In the genomic region with DNA sequence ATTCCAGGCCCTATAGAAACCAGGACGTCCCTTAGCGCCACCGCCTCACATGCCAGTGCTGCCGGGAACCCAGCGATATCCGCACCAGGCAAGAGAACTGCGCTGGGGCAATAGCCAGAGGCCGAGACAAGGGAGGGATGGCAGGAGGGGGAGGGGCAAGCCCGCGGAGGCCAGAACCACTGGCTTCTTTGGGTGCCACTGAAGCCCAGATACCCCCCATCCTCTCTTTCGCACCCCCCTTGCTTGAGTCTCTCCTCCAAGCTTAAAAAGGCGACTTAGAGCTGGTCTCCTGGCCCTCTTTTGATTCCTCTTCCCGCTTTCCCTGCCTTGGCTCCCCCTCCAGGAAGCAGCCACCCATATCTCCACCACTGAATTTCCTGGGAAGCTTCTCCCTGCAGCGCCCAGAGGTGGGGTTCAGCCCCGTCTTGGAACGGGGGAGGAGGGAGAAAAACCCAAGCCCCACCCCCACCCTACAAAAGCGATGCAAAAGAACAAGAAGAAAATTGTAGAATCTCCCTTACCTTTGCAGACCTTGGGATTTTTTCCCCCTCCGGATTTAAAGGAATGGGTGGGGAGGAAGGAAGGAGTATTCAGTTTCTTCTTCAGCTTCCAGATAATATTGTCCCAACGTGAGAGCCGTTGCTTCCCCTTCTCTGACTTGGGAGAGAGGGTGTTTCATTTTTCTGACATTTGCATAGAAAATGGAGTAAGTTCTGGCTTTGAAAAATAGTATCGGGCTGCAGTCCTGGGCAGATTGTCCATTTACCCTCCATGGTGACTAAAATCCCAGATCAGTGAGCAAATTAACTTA, we compare ENCODE assay signal across 2 cellular contexts.
TF ChIP-seq lines count a peak whose summit lies in the region.

No MANE protein-coding gene starts in this region.

TF ChIP-seq in H1, 55 proteins besides CTCF, POLR2A, EP300 and RAD21:
- TF ChIP-seq ASH2L (IDR thresholded peaks at IDR 0.05; ENCODE audit: low read length) (no peak), RBBP5 (IDR thresholded peaks at IDR 0.05; ENCODE audit: borderline replicate concordance, low read depth, low read length) (no peak), SUZ12 (IDR thresholded peaks at IDR 0.05; ENCODE audit: low read length) (peak; percentile 72; the same call in 1 of the 2 replicates), PHF8 (conservative IDR thresholded peaks at IDR 0.05; ENCODE audit: low read depth, low read length) (no peak), RNF2 (IDR thresholded peaks at IDR 0.05; ENCODE audit: borderline replicate concordance, low read depth, low read length, missing control alignments, poor library complexity, severe bottlenecking) (peak; percentile 76), EZH2 (IDR thresholded peaks at IDR 0.05; ENCODE audit: low read depth, low read length, severe bottlenecking) (peak; percentile 79), MAFK (IDR thresholded peaks at IDR 0.05; ENCODE audit: low read depth, low read length) (no peak), TEAD4 (IDR thresholded peaks at IDR 0.05; ENCODE audit: low read depth, low read length) (0 out of 2 replicates have a peak, but pooled peaks have one; percentile 16)
- TF ChIP-seq, protein P1, sequence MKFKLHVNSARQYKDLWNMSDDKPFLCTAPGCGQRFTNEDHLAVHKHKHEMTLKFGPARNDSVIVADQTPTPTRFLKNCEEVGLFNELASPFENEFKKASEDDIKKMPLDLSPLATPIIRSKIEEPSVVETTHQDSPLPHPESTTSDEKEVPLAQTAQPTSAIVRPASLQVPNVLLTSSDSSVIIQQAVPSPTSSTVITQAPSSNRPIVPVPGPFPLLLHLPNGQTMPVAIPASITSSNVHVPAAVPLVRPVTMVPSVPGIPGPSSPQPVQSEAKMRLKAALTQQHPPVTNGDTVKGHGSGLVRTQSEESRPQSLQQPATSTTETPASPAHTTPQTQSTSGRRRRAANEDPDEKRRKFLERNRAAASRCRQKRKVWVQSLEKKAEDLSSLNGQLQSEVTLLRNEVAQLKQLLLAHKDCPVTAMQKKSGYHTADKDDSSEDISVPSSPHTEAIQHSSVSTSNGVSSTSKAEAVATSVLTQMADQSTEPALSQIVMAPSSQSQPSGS (IDR thresholded peaks at IDR 0.05; ENCODE audit: low read length) = no peak
TF ChIP-seq in H1: peak in this region for 4.

TF ChIP-seq in GM12891, 5 proteins besides CTCF, POLR2A, EP300 and RAD21:
- TF ChIP-seq TAF1 (IDR thresholded peaks at IDR 0.05; ENCODE audit: low read depth, low read length) (no peak), POLR2AphosphoS5 (IDR thresholded peaks at IDR 0.05; ENCODE audit: low read depth, low read length) (no peak), SPI1 (IDR thresholded peaks at IDR 0.05; ENCODE audit: low read depth, low read length) (no peak), PAX5 (IDR thresholded peaks at IDR 0.05; ENCODE audit: insufficient read depth, low read length, severe bottlenecking) (no peak), POU2F2 (IDR thresholded peaks at IDR 0.05; ENCODE audit: low read depth, low read length) (no peak)
